In genomic region chr16:57600048-57600835, GRCh38 we compare ENCODE assay signal across 8 cellular contexts. TPM values are rescaled to one million over a fixed set of nuclear protein-coding genes. Genes with fewer than 3 reads are reported as not detected.
A peak's percentile ranks its signal among the peaks of the same experiment; 100 is the strongest.
DNase-seq lines count a peak whose midpoint lies in the region; ATAC-seq and TF ChIP-seq lines count a peak whose summit lies in the region.

No MANE protein-coding gene starts in this region.

- no CpG with 5 or more reads among the region's 12 CpGs for WGBS in mesendoderm (ENCODE audit: extremely low coverage, insufficient coverage, low lambda C conversion rate)

- peak overlapping the region; percentile 51 for H3K56ac ChIP-seq in mesendoderm (ENCODE audit: low read length)

- no peak overlapping the region for H4K5ac ChIP-seq in mesendoderm (ENCODE audit: low read length)

- no peaks in the 10 kb centered on the region for H3K36me3 ChIP-seq in mesendoderm (ENCODE audit: control insufficient read depth, insufficient read depth, low read length)
- no peaks in the 10 kb centered on the region for H3K36me3 ChIP-seq in vagina

- in situ Hi-C loops in SK-MEL-5 (cut with HindIII; ENCODE audit: low pct_unique_long_range_greater_than_20kb, low sequenced_read_pairs) = no loop called here

- no peak overlapping the region for H3K23ac ChIP-seq in mesendoderm (ENCODE audit: low read length)

- no peaks in the 10 kb centered on the region for H3K27me3 ChIP-seq in mesendoderm (ENCODE audit: insufficient read depth, low read length, poor library complexity)
- no peaks in the 10 kb centered on the region for H3K27me3 ChIP-seq in vagina

- peak; percentile 76 for DNase-seq in DMS 273 (lab: John Stamatoyannopoulos, UW; ENCODE audit: unreplicated experiment)
- no peak for DNase-seq in DMS 273 treated with DMSO at 0.1 percent for 48 hours (lab: John Stamatoyannopoulos, UW)
- DNase-seq in SK-MEL-5 (ENCODE audit: low read depth, low spot score) = peak; percentile 65
- peak; percentile 31 to 61 for DNase-seq in dermis microvascular lymphatic vessel endothelial cell (ENCODE audit: low read depth in 2 of 2)
- DNase-seq in mesendoderm = peak; percentile 80
- DNase-seq in vagina (ENCODE audit: extremely low spot score in 2 of 2) = peak; percentile 75 to 95

- peak; percentile 52 to 58 (median 55) for TF ChIP-seq CTCF in vagina (IDR thresholded peaks at IDR 0.05)

- no peak overlapping the region for H3K4ac ChIP-seq in mesendoderm (ENCODE audit: low read depth, low read length)

- no peaks in the 10 kb centered on the region for H3K79me1 ChIP-seq in mesendoderm (ENCODE audit: low read length)

- no peak overlapping the region for H4K8ac ChIP-seq in mesendoderm (ENCODE audit: low read depth, low read length)

- H3K4me1 ChIP-seq in mesendoderm (ENCODE audit: control insufficient read depth, low read depth, low read length) = no peaks in the 10 kb centered on the region
- H3K4me1 ChIP-seq in vagina = no peaks in the 10 kb centered on the region

- peak overlapping the region; percentile 18 for H3K9ac ChIP-seq in mesendoderm (ENCODE audit: low read length)

- ATAC-seq in HG02885 (IDR thresholded peaks at IDR 0.05; ENCODE audit: poor library complexity, unreplicated experiment) (peak; percentile 42), GM21515 (IDR thresholded peaks at IDR 0.05; ENCODE audit: unreplicated experiment) (no peak)

- intact Hi-C loops in vagina (cut with DNase I) = no loop called here

- H3K9me3 ChIP-seq in vagina = no peaks in the 10 kb centered on the region

- H3K4me2 ChIP-seq in mesendoderm (ENCODE audit: low read length) = no peak overlapping the region

- no peaks in the 10 kb centered on the region for H3K79me2 ChIP-seq in mesendoderm (ENCODE audit: control insufficient read depth, insufficient read depth, low read length)

- no peak overlapping the region for H2AK5ac ChIP-seq in mesendoderm (ENCODE audit: low read length)

- H3K27ac ChIP-seq in mesendoderm (ENCODE audit: low read depth, low read length) (no peak overlapping the region), vagina (no peak overlapping the region)

- H2BK120ac ChIP-seq in mesendoderm (ENCODE audit: low read depth, low read length) = no peak overlapping the region

- no peak overlapping the region for H2BK15ac ChIP-seq in mesendoderm (replicated peaks; ENCODE audit: low read depth)

- no peak overlapping the region for H3K18ac ChIP-seq in mesendoderm (ENCODE audit: low read length)

- no peak overlapping the region for H2BK5ac ChIP-seq in mesendoderm (ENCODE audit: low read length)

- H3K4me3 ChIP-seq in mesendoderm (ENCODE audit: low read length) (no peak overlapping the region), vagina (no peak overlapping the region)

- no peak for TF ChIP-seq POLR2A in vagina (IDR thresholded peaks at IDR 0.05)

RNA-seq across cellular contexts. Expression of gene ADGRG1, which starts 28.2 kb away (rescaled TPM):
- total RNA-seq in SK-MEL-5 (2014; rRNA removed; shearing (Covaris generic)) = 14.4 and 17.3 TPM in 2 replicates
- 132 and 148 TPM in 2 replicates for polyA plus RNA-seq in SK-MEL-5 (2015; cell fraction: cytosol; rRNA removed)
- polyA plus RNA-seq in SK-MEL-5 (2015; cell fraction: nucleus; rRNA removed) = 51.5 and 52.0 TPM in 2 replicates
- 11.5 and 15.3 TPM in 2 replicates for total RNA-seq in dermis microvascular lymphatic vessel endothelial cell
- polyA plus RNA-seq in mesendoderm (2013, experiment 1 of 2) = 1.3 TPM
- polyA plus RNA-seq in mesendoderm (2013, experiment 2 of 2) = 1.1 TPM
- total RNA-seq in vagina = 97.7 TPM

RNA-seq across cellular contexts. Expression of gene ADGRG5, which starts 57.8 kb away (rescaled TPM):
- total RNA-seq in SK-MEL-5 (2014; rRNA removed; shearing (Covaris generic)) = not detected in 2 replicates
- 0.06 TPM in 1 of 2 replicates, not detected in the other for polyA plus RNA-seq in SK-MEL-5 (2015; cell fraction: cytosol; rRNA removed)
- polyA plus RNA-seq in SK-MEL-5 (2015; cell fraction: nucleus; rRNA removed) = not detected in 2 replicates
- total RNA-seq in dermis microvascular lymphatic vessel endothelial cell = not detected in 2 replicates
- 2.9 TPM for polyA plus RNA-seq in mesendoderm (2013, experiment 1 of 2)
- polyA plus RNA-seq in mesendoderm (2013, experiment 2 of 2) = 3.0 TPM
- 2.2 TPM for total RNA-seq in vagina
